In genomic region chr2:120904825-120905224, GRCh38 we compare ENCODE assay signal across 13 cellular contexts.
DNase-seq lines count a peak whose midpoint lies in the region; ATAC-seq and TF ChIP-seq lines count a peak whose summit lies in the region.
"Had no signal": no experiment of that assay in that cellular context is flagged by ENCODE, and none has a peak within 500 bp of the region (broad histone marks: within the 10 kb centered on the region; RNA-seq: fewer than 3 reads in every experiment).

No MANE protein-coding gene starts in this region.

- no peaks in the 10 kb centered on the region for H3K79me2 ChIP-seq in mesendoderm (ENCODE audit: control insufficient read depth, insufficient read depth, low read length)

- no peak overlapping the region for H3K23ac ChIP-seq in mesendoderm (ENCODE audit: low read length)

- no peak overlapping the region for H3K18ac ChIP-seq in mesendoderm (ENCODE audit: low read length)

- H3K4ac ChIP-seq in mesendoderm (ENCODE audit: low read depth, low read length) = no peak overlapping the region

- H3K27me3 ChIP-seq in esophagus muscularis mucosa = no peaks in the 10 kb centered on the region
- H3K27me3 ChIP-seq in mesendoderm (ENCODE audit: insufficient read depth, low read length, poor library complexity) = no peaks in the 10 kb centered on the region
- no peaks in the 10 kb centered on the region for H3K27me3 ChIP-seq in thoracic aorta (replicated peaks; ENCODE audit: insufficient read depth)

- intact Hi-C loops in esophagus muscularis mucosa (cut with DNase I) = no loop called here

- TF ChIP-seq POLR2A in esophagus muscularis mucosa (IDR thresholded peaks at IDR 0.05; ENCODE audit: low read depth) = no peak

- H3K36me3 ChIP-seq in esophagus muscularis mucosa (no peaks in the 10 kb centered on the region), mesendoderm (ENCODE audit: control insufficient read depth, insufficient read depth, low read length) (no peaks in the 10 kb centered on the region), thoracic aorta (no peaks in the 10 kb centered on the region)

- H3K4me3 Mint-ChIP-seq in HFFc6 = no peak overlapping the region

- peak overlapping the region; percentile 70 for H3K27ac Mint-ChIP-seq in HFFc6

- H2BK5ac ChIP-seq in mesendoderm (ENCODE audit: low read length) = no peak overlapping the region

- no peak for TF ChIP-seq EP300 in esophagus muscularis mucosa (IDR thresholded peaks at IDR 0.05)

- H2AK5ac ChIP-seq in mesendoderm (ENCODE audit: low read length) = no peak overlapping the region

- H4K5ac ChIP-seq in mesendoderm (ENCODE audit: low read length) = no peak overlapping the region

- no peak overlapping the region for H2BK15ac ChIP-seq in mesendoderm (replicated peaks; ENCODE audit: low read depth)

- no peak overlapping the region for H2BK120ac ChIP-seq in mesendoderm (ENCODE audit: low read depth, low read length)

- H3K27ac ChIP-seq in esophagus muscularis mucosa (replicated peaks in 1 of 4) (peak overlapping the region in 3 of 4 donors; percentile 48 to 60 (median 51)), mesendoderm (ENCODE audit: low read depth, low read length) (no peak overlapping the region), thoracic aorta (peak overlapping the region; percentile 60 to 61)

- H3K9ac ChIP-seq in mesendoderm (ENCODE audit: low read length) = no peak overlapping the region

- H3K27me3 Mint-ChIP-seq in HFFc6 (ENCODE audit: insufficient read depth) = peaks cover 18% of the 10 kb centered on the region

- H3K4me1 ChIP-seq in esophagus muscularis mucosa = peaks cover 9 to 43% (median 29%) of the 10 kb centered on the region in 4 donors
- no peaks in the 10 kb centered on the region for H3K4me1 ChIP-seq in mesendoderm (ENCODE audit: control insufficient read depth, low read depth, low read length)
- peaks cover 14 to 37% of the 10 kb centered on the region in 2 donors for H3K4me1 ChIP-seq in thoracic aorta (ENCODE audit: control insufficient read depth in 1 of 2, low read depth in 2 of 2)

- H4K8ac ChIP-seq in mesendoderm (ENCODE audit: low read depth, low read length) = no peak overlapping the region

- H3K4me1 Mint-ChIP-seq in HFFc6 (ENCODE audit: low read depth) = peaks cover 50% of the 10 kb centered on the region

- ATAC-seq in thoracic aorta (ENCODE audit: insufficient number of reproducible peaks, low FRiP score, low read depth) (no peak), HG02623 (IDR thresholded peaks at IDR 0.05; ENCODE audit: unreplicated experiment) (no peak), GM21423 (IDR thresholded peaks at IDR 0.05; ENCODE audit: unreplicated experiment) (no peak), HG02884 (IDR thresholded peaks at IDR 0.05; ENCODE audit: unreplicated experiment) (no peak)

- H3K9me3 Mint-ChIP-seq in HFFc6 = no peaks in the 10 kb centered on the region

- H3K4me2 ChIP-seq in mesendoderm (ENCODE audit: low read length) = no peak overlapping the region

- peaks cover 1% of the 10 kb centered on the region for H3K79me1 ChIP-seq in mesendoderm (ENCODE audit: low read length)

- peaks cover 26% of the 10 kb centered on the region for H3K36me3 Mint-ChIP-seq in HFFc6 (ENCODE audit: low read depth)

- WGBS in esophagus muscularis mucosa = 15% methylated on average over 5 of the region's 5 CpGs
- no CpG with 5 or more reads among the region's 5 CpGs for WGBS in mesendoderm (ENCODE audit: extremely low coverage, insufficient coverage, low lambda C conversion rate)

- H3K56ac ChIP-seq in mesendoderm (ENCODE audit: low read length) = peak overlapping the region; percentile 5

- TF ChIP-seq CTCF in HFFc6 (IDR thresholded peaks at IDR 0.05) (no peak), esophagus muscularis mucosa (IDR thresholded peaks at IDR 0.05) (no peak), thoracic aorta (IDR thresholded peaks at IDR 0.05) (no peak)

- DNase-seq in HFFc6 = no peak
- no peak for DNase-seq in esophagus muscularis mucosa (ENCODE audit: extremely low spot score)
- no peak for DNase-seq in mesendoderm
- no peak for DNase-seq in thoracic aorta (ENCODE audit: low spot score)
- no peak for DNase-seq in NCI-H1694 (lab: John Stamatoyannopoulos, UW)
- DNase-seq: activated CD4-positive, alpha-beta T cell treated with anti-CD3 and anti-CD28 coated beads for 48 hours; activated naive CD4-positive, alpha-beta T cell treated with Interleukin-2 at 50 U/mL for 16 hours; AML-193; NCI-H446; RPMI8226 had no signal

- H3K9me3 ChIP-seq in esophagus muscularis mucosa (no peaks in the 10 kb centered on the region), thoracic aorta (no peaks in the 10 kb centered on the region)

- H3K4me3 ChIP-seq in esophagus muscularis mucosa = no peak overlapping the region
- H3K4me3 ChIP-seq in mesendoderm (ENCODE audit: low read length) = no peak overlapping the region
- peak overlapping the region; percentile 28 for H3K4me3 ChIP-seq in thoracic aorta
